16 cellular contexts compared by ENCODE assay signal in the genomic region with DNA sequence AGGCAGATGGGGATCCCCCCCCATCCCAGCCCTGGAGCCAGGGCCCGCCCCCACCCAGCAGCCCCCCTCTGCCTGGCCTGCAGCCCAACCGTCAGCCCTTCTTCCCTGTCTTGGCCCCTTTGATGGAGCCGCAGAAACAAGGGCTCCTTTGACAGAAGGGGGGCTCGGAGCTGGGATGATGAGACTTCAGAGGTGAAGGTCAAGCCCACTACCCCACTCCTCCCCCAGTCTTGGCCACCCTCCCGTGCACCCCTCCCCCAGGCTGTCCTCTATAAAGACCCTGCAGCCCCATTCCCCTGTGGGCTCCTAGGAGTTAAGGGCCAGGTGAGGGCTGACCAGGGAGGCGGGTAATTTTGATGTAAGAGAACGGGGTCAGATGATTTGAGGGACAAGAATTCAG. TPM values are rescaled to one million over a fixed set of nuclear protein-coding genes. Genes with fewer than 3 reads are reported as not detected.
DNase-seq lines count a peak whose midpoint lies in the region; ATAC-seq and TF ChIP-seq lines count a peak whose summit lies in the region.
"Had no signal": no experiment of that assay in that cellular context is flagged by ENCODE, and none has a peak within 500 bp of the region (broad histone marks: within the 10 kb centered on the region; RNA-seq: fewer than 3 reads in every experiment).

A gene (plus strand): TSS at position 301 of the 400 bp plus-strand sequence. CDS start 211 bp downstream, outside the sequence.

- H3K4me1 ChIP-seq in NT2/D1 (ENCODE audit: insufficient read depth, insufficient read length) (peaks cover 24% of the 10 kb centered on the region), SK-N-SH (ENCODE audit: control insufficient read depth in 1 of 2, insufficient read depth in 2 of 2, low read depth in 1 of 2, low read length in 1 of 2) (peaks cover 0 to 17% of the 10 kb centered on the region in 2 experiments; a peak in 1 of 4 replicates)

- no peak within 1 kb of the TSS for H3K4me2 ChIP-seq in SK-N-SH

- H3K4me3 ChIP-seq in NT2/D1 (ENCODE audit: insufficient read length, low read depth) (no peak within 1 kb of the TSS), SK-N-SH (ENCODE audit: low read depth in 2 of 2, low read length in 1 of 2) (no peak within 1 kb of the TSS)
- H3K4me3 ChIP-seq: A549, GM23248 had no signal

- H3K79me2 ChIP-seq in SK-N-SH (ENCODE audit: insufficient read depth) = no peaks in the 10 kb centered on the region

- CTCF ChIA-PET in SK-N-SH (lab: Yijun Ruan, JAX) = interaction anchor here (1.1 to 9.7 kb wide), 15 partner anchors 8 to 620 kb away, joined by 3 to 196 read pairs (median 17); no protein-coding TSS in a partner anchor

- H3K27ac ChIP-seq in caudate nucleus (ENCODE audit: low read depth, low read length) (no peak within 1 kb of the TSS), SK-N-SH (ENCODE audit: low read depth in 2 of 2, low read length in 1 of 2) (no peak within 1 kb of the TSS)
- H3K27ac ChIP-seq: A549, BLaER1, GM23248 had no signal

- H3F3A ChIP-seq in SK-N-SH (replicated peaks; ENCODE audit: insufficient read depth) = no peaks in the 10 kb centered on the region

- TF ChIP-seq RAD21 in SK-N-SH (IDR thresholded peaks at IDR 0.05; ENCODE audit: low read length) = no peak

- H3K27me3 ChIP-seq in NT2/D1 (ENCODE audit: insufficient read depth, insufficient read length) = peaks cover 52% of the 10 kb centered on the region
- H3K27me3 ChIP-seq in SK-N-SH (ENCODE audit: insufficient read depth) = peaks cover 29% of the 10 kb centered on the region

- peaks cover 20% of the 10 kb centered on the region for H3K27me3 Mint-ChIP-seq in activated T-helper 17 cell treated with anti-CD3 and anti-CD28 coated beads, Interleukin-2, amount 50 U/mL, for 72 hours

- no peaks in the 10 kb centered on the region for H3K9me3 Mint-ChIP-seq in activated T-helper 17 cell treated with anti-CD3 and anti-CD28 coated beads, Interleukin-2, amount 50 U/mL, for 72 hours
- no peaks in the 10 kb centered on the region for H3K9me3 Mint-ChIP-seq in stimulated activated effector memory CD8-positive, alpha-beta T cell treated with anti-CD3 and anti-CD28 coated beads, Interleukin-12 subunit alpha, Interleukin-12 subunit beta, amount 100 ng/mL, for 72 hours
- H3K9me3 Mint-ChIP-seq: H9 had no signal

- no peaks in the 10 kb centered on the region for H3K9me2 ChIP-seq in SK-N-SH

- POLR2A ChIA-PET in SK-N-SH (lab: Yijun Ruan, JAX) = no interaction called here

- H3K27ac Mint-ChIP-seq in activated T-helper 17 cell treated with anti-CD3 and anti-CD28 coated beads, Interleukin-2, amount 50 U/mL, for 72 hours = no peak within 1 kb of the TSS
- H3K27ac Mint-ChIP-seq in stimulated activated effector memory CD8-positive, alpha-beta T cell treated with anti-CD3 and anti-CD28 coated beads, Interleukin-12 subunit alpha, Interleukin-12 subunit beta, amount 100 ng/mL, for 72 hours = no peak within 1 kb of the TSS
- H3K27ac Mint-ChIP-seq: H9, IgD-negative memory B cell had no signal

- WGBS in SK-N-SH (ENCODE audit: low lambda C conversion rate) = 53% methylated on average over 7 of the region's 7 CpGs

- TF ChIP-seq EP300 in SK-N-SH (IDR thresholded peaks at IDR 0.05; ENCODE audit: borderline replicate concordance in 1 of 2, low read depth in 1 of 2, low read length in 1 of 2) = no peak

- no peak within 1 kb of the TSS for H2AFZ ChIP-seq in SK-N-SH (ENCODE audit: low read depth)
- H2AFZ ChIP-seq: GM23248 had no signal

- H3K9ac ChIP-seq in NT2/D1 (ENCODE audit: insufficient read length, low read depth) (peak within 1 kb of the TSS; percentile 18), SK-N-SH (no peak within 1 kb of the TSS)
- H3K9ac ChIP-seq: GM23248 had no signal

- no peak for ATAC-seq in activated T-helper 17 cell treated with anti-CD3 and anti-CD28 coated beads, Interleukin-2, amount 50 U/mL, for 72 hours (replicated peaks)
- no peak for ATAC-seq in stimulated activated effector memory CD8-positive, alpha-beta T cell treated with anti-CD3 and anti-CD28 coated beads, Interleukin-12 subunit alpha, Interleukin-12 subunit beta, amount 100 ng/mL, for 72 hours
- ATAC-seq in GM21390 (IDR thresholded peaks at IDR 0.05; ENCODE audit: unreplicated experiment) = no peak
- ATAC-seq: A549 had no signal

- no peak for TF ChIP-seq CTCF in SK-N-SH (IDR thresholded peaks at IDR 0.05)

- H3K36me3 Mint-ChIP-seq in activated T-helper 17 cell treated with anti-CD3 and anti-CD28 coated beads, Interleukin-2, amount 50 U/mL, for 72 hours (ENCODE audit: low read depth) = no peaks in the 10 kb centered on the region
- H3K36me3 Mint-ChIP-seq in stimulated activated effector memory CD8-positive, alpha-beta T cell treated with anti-CD3 and anti-CD28 coated beads, Interleukin-12 subunit alpha, Interleukin-12 subunit beta, amount 100 ng/mL, for 72 hours = peaks cover 5% of the 10 kb centered on the region
- H3K36me3 Mint-ChIP-seq: IgD-negative memory B cell had no signal

- H3K4me3 Mint-ChIP-seq in activated T-helper 17 cell treated with anti-CD3 and anti-CD28 coated beads, Interleukin-2, amount 50 U/mL, for 72 hours = peak within 1 kb of the TSS; percentile 42
- peak within 1 kb of the TSS; percentile 53 for H3K4me3 Mint-ChIP-seq in stimulated activated effector memory CD8-positive, alpha-beta T cell treated with anti-CD3 and anti-CD28 coated beads, Interleukin-12 subunit alpha, Interleukin-12 subunit beta, amount 100 ng/mL, for 72 hours

- no peaks in the 10 kb centered on the region for H3K4me1 Mint-ChIP-seq in activated T-helper 17 cell treated with anti-CD3 and anti-CD28 coated beads, Interleukin-2, amount 50 U/mL, for 72 hours
- peaks cover 11% of the 10 kb centered on the region for H3K4me1 Mint-ChIP-seq in stimulated activated effector memory CD8-positive, alpha-beta T cell treated with anti-CD3 and anti-CD28 coated beads, Interleukin-12 subunit alpha, Interleukin-12 subunit beta, amount 100 ng/mL, for 72 hours

- DNase-seq in NT2/D1 (ENCODE audit: low read depth, low spot score) (no peak), left kidney (ENCODE audit: low read depth, low spot score) (peak; percentile 27), caudate nucleus (lab: John Stamatoyannopoulos, UW) (no peak), SK-N-SH (no peak)
- DNase-seq in stimulated activated effector memory CD8-positive, alpha-beta T cell treated with anti-CD3 and anti-CD28 coated beads, Interleukin-12 subunit alpha, Interleukin-12 subunit beta, amount 100 ng/mL, for 72 hours (ENCODE audit: low spot score in 2 of 2) = no peak
- DNase-seq: DMS53, GF-D8, GM23248, H9 had no signal

- no peaks in the 10 kb centered on the region for H4K20me1 ChIP-seq in SK-N-SH (ENCODE audit: insufficient read depth)

- H3K9me3 ChIP-seq in NT2/D1 (ENCODE audit: insufficient read depth, low read length) (no peaks in the 10 kb centered on the region), SK-N-SH (no peaks in the 10 kb centered on the region)
- H3K9me3 ChIP-seq: A549, BLaER1 had no signal

- H3K36me3 ChIP-seq in NT2/D1 (ENCODE audit: insufficient read depth, insufficient read length, low read length) = no peaks in the 10 kb centered on the region
- H3K36me3 ChIP-seq in SK-N-SH (replicated peaks in 1 of 2; ENCODE audit: control insufficient read depth in 1 of 2, insufficient read depth in 2 of 2, low read length in 1 of 2) = no peaks in the 10 kb centered on the region
- H3K36me3 ChIP-seq: BLaER1 had no signal

TF ChIP-seq in SK-N-SH, 30 proteins besides CTCF, POLR2A, EP300 and RAD21:
- TF ChIP-seq JUND (IDR thresholded peaks at IDR 0.05) (no peak), TEAD4 (IDR thresholded peaks at IDR 0.05; ENCODE audit: borderline replicate concordance, insufficient read depth) (no peak), TAF1 (IDR thresholded peaks at IDR 0.05; ENCODE audit: borderline replicate concordance, low read depth, low read length) (no peak)
TF ChIP-seq in SK-N-SH: peak in this region for 0.

RNA-seq across cellular contexts. Expression of the gene that starts here (rescaled TPM):
- not detected for total RNA-seq in activated T-helper 17 cell treated with anti-CD3 and anti-CD28 coated beads, Interleukin-2, amount 50 U/mL, for 72 hours
- polyA plus RNA-seq in SK-N-SH (2012; rRNA removed) = not detected in 2 replicates
- polyA plus RNA-seq in SK-N-SH (2012; cell fraction: cytosol; rRNA removed) = not detected in 2 replicates
- polyA plus RNA-seq in SK-N-SH (2012; cell fraction: nucleus; rRNA removed) = not detected in 2 replicates
- total RNA-seq: GM23248, H9, HT1080 had no signal
- polyA plus RNA-seq: A549, AG04450, GM23248, IgD-negative memory B cell had no signal
